Comparison of ENCODE assay signal across 8 cellular contexts in genomic region chr19:38389101-38389925, GRCh38. TPM values are rescaled to one million over a fixed set of nuclear protein-coding genes. Genes with fewer than 3 reads are reported as not detected.
DNase-seq lines count a peak whose midpoint lies in the region; ATAC-seq and TF ChIP-seq lines count a peak whose summit lies in the region.

No MANE protein-coding gene starts in this region.

- ATAC-seq in upper lobe of right lung (no peak), GM18502 (IDR thresholded peaks at IDR 0.05; ENCODE audit: poor library complexity, unreplicated experiment) (no peak), GM19467 (IDR thresholded peaks at IDR 0.05; ENCODE audit: unreplicated experiment) (no peak)

- no peak overlapping the region for H3K27ac ChIP-seq in upper lobe of right lung

- no TSS peak for BruUV-seq in MCF 10A (replicated peaks; lab: Mats Ljungman, UMichigan)

- H3K27ac Mint-ChIP-seq in MCF 10A (ENCODE audit: low read depth, unreplicated experiment), result no peak overlapping the region

- H3K9me3 Mint-ChIP-seq in MCF 10A (ENCODE audit: unreplicated experiment), result no peaks in the 10 kb centered on the region

- peaks cover 14% of the 10 kb centered on the region for H3K36me3 Mint-ChIP-seq in MCF 10A (ENCODE audit: insufficient read depth, unreplicated experiment)

- peak; percentile 40 for DNase-seq in DMS79 treated with DMSO at 0.1 percent for 48 hours (lab: John Stamatoyannopoulos, UW)
- peak; percentile 15 for DNase-seq in NCI-H1105 (lab: John Stamatoyannopoulos, UW)
- peak; percentile 85 for DNase-seq in MCF 10A (ENCODE audit: unreplicated experiment)
- peak; percentile 69 for DNase-seq in left kidney (ENCODE audit: low read depth, low spot score)
- no peak for DNase-seq in upper lobe of right lung
- no peak for DNase-seq in mesenteric fat pad (ENCODE audit: low spot score)

- no peaks in the 10 kb centered on the region for H3K27me3 Mint-ChIP-seq in MCF 10A (ENCODE audit: insufficient read depth, unreplicated experiment)

- peaks cover 16% of the 10 kb centered on the region for H3K4me1 Mint-ChIP-seq in MCF 10A (ENCODE audit: insufficient read depth, unreplicated experiment)

- no peaks in the 10 kb centered on the region for H3K9me3 ChIP-seq in upper lobe of right lung

- H3K4me3 ChIP-seq in upper lobe of right lung, result peak overlapping the region; percentile 60

- POLR2A ChIA-PET in MCF 10A (lab: Yijun Ruan, JAX), result interaction anchor here (0.6 to 4.0 kb wide), 5 partner anchors 10 to 1882 kb away, joined by 3 to 46 read pairs (median 5); partner anchors contain the start of genes FAM98C and PSMD8

- TF ChIP-seq CTCF in MCF 10A (IDR thresholded peaks at IDR 0.05; ENCODE audit: unreplicated experiment), result no peak
- no peak for TF ChIP-seq CTCF in upper lobe of right lung (IDR thresholded peaks at IDR 0.05)

- H3K27me3 ChIP-seq in upper lobe of right lung, result peaks cover 3% of the 10 kb centered on the region

- intact Hi-C loops in MCF 10A (cut with micrococcal nuclease), result loop anchor here (1.0 to 2.0 kb wide), 2 partner anchors 13 to 53 kb away; no protein-coding TSS in a partner anchor
- intact Hi-C loops in upper lobe of right lung (cut with DNase I), result no loop called here

- H3K4me1 ChIP-seq in upper lobe of right lung, result peaks cover 25% of the 10 kb centered on the region

- no peaks in the 10 kb centered on the region for H3K36me3 ChIP-seq in upper lobe of right lung

- CTCF ChIA-PET in MCF 10A (lab: Yijun Ruan, JAX), result interaction anchor here (0.8 to 1.8 kb wide), 2 partner anchors 14 to 491 kb away, joined by 3 to 10 read pairs; partner anchors contain the start of gene FAM98C

- peak overlapping the region; percentile 86 for H3K4me3 Mint-ChIP-seq in MCF 10A (ENCODE audit: unreplicated experiment)

RNA-seq across cellular contexts. Expression of gene SPRED3, which starts 0.8 kb away (rescaled TPM):
- total RNA-seq in MCF 10A (2022) (5.6 and 9.0 TPM in 2 replicates), upper lobe of right lung (1.6 TPM), mesenteric fat pad (2.2 TPM)

RNA-seq across cellular contexts. Expression of gene GGN, which starts 1.5 kb away (rescaled TPM):
- total RNA-seq in MCF 10A (2022) (0.27 and 1.4 TPM in 2 replicates), upper lobe of right lung (not detected), mesenteric fat pad (1.0 TPM)

RNA-seq across cellular contexts. Expression of gene FAM98C, which starts 13.6 kb away (rescaled TPM):
- total RNA-seq in MCF 10A (2022) (18.8 and 19.9 TPM in 2 replicates), upper lobe of right lung (16.2 TPM), mesenteric fat pad (11.8 TPM)

RNA-seq across cellular contexts. Expression of gene PSMD8, which starts 14.9 kb away (rescaled TPM):
- total RNA-seq in MCF 10A (2022), result 289 and 311 TPM in 2 replicates
- 123 TPM for total RNA-seq in upper lobe of right lung
- 288 TPM for total RNA-seq in mesenteric fat pad

RNA-seq across cellular contexts. Expression of gene RASGRP4, which starts 36.7 kb away (rescaled TPM):
- total RNA-seq in MCF 10A (2022) (not detected in 2 replicates), upper lobe of right lung (7.6 TPM), mesenteric fat pad (8.4 TPM)

Comparison
In these comparisons a context has a peak if more than half of its experiments do, and no peak if none do; other contexts are left out.
1. DNase-seq: peak in DMS79 treated with DMSO at 0.1 percent for 48 hours (single experiment), NCI-H1105 (single experiment), MCF 10A (single experiment) and left kidney (single experiment); none in upper lobe of right lung (single experiment) and mesenteric fat pad (single experiment).